Comparison of ENCODE assay signal across 23 cellular contexts in the genomic region with DNA sequence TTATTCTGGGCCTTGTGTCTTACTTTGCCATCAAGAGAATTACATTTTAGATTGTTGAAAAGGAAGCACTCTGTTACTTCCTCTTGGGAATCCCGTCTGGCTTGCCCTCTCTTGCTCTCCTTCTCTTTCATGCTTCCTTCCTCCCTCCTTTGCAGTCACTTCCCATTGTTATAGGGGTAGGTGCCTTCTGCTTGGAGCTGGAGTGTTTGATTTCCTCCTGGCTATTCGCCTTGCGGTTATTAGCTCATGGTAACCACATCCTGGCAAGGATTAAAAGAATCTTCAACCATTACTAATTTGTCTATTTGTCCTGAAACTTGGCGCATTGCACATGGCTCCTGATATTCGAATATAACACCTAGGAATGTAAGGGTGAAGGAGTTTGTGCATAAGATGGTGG.
DNase-seq lines count a peak whose midpoint lies in the region; ATAC-seq, FAIRE-seq and TF ChIP-seq lines count a peak whose summit lies in the region.
"Had no signal": no experiment of that assay in that cellular context is flagged by ENCODE, and none has a peak within 500 bp of the region (broad histone marks: within the 10 kb centered on the region; RNA-seq: fewer than 3 reads in every experiment).

No MANE protein-coding gene starts in this region.

- H3K9ac ChIP-seq in PC-3 (ENCODE audit: low read length) (no peak overlapping the region), keratinocyte (ENCODE audit: control insufficient read depth, extremely low read depth, insufficient read depth, low read length) (no peak overlapping the region)

- H3K27me3 ChIP-seq in HL-60 (ENCODE audit: insufficient read depth, poor library complexity, severe bottlenecking): no peaks in the 10 kb centered on the region
- H3K27me3 ChIP-seq in PC-3 (ENCODE audit: low read length): no peaks in the 10 kb centered on the region
- H3K27me3 ChIP-seq in keratinocyte (ENCODE audit: control insufficient read depth, extremely low read depth, insufficient read depth, low read length): no peaks in the 10 kb centered on the region
- H3K27me3 ChIP-seq in brain microvascular endothelial cell (replicated peaks): no peaks in the 10 kb centered on the region
- H3K27me3 ChIP-seq: esophagus muscularis mucosa, MG63, tibial artery had no signal

- ATAC-seq in PC-3: peak; percentile 56; the same call in 1 of the 2 replicates

- no peaks in the 10 kb centered on the region for H3F3A ChIP-seq in PC-3 (ENCODE audit: low read length, unreplicated experiment)

- TF ChIP-seq CTCF in HL-60 (IDR thresholded peaks at IDR 0.05; ENCODE audit: insufficient read depth, low read length): no peak
- no peak for TF ChIP-seq CTCF in PC-3 (conservative IDR thresholded peaks at IDR 0.05; ENCODE audit: low read depth, low read length)
- no peak for TF ChIP-seq CTCF in choroid plexus epithelial cell (conservative IDR thresholded peaks at IDR 0.05; ENCODE audit: low read depth, low read length)
- TF ChIP-seq CTCF in keratinocyte (optimal IDR thresholded peaks at IDR 0.05 in 1 of 3, IDR thresholded peaks at IDR 0.05 in 1 of 3, conservative IDR thresholded peaks at IDR 0.05 in 1 of 3; ENCODE audit: extremely low read depth in 1 of 3, insufficient read depth in 2 of 3, low read length in 3 of 3): no peak
- TF ChIP-seq CTCF in GM10248 (IDR thresholded peaks at IDR 0.05; ENCODE audit: control extremely low read depth, extremely low read depth, low read depth, missing control alignments): no peak
- TF ChIP-seq CTCF in brain microvascular endothelial cell (IDR thresholded peaks at IDR 0.05; ENCODE audit: low read depth, low read length, missing control alignments): no peak

- intact Hi-C loops in PC-3 (cut with micrococcal nuclease): no loop called here

- CTCF ChIA-PET in PC-3 (lab: Charles Lee): no interaction called here
- CTCF ChIA-PET in GM10248 (lab: Yijun Ruan, JAX): interaction anchor here (1.3 kb wide), 1 partner anchor 12 kb away, joined by 3 read pairs; no protein-coding TSS in a partner anchor

- peak; percentile 95 for FAIRE-seq in keratinocyte (lab: Jason Lieb, UNC)

- H3K9me3 ChIP-seq in PC-3 (ENCODE audit: low read length) (no peaks in the 10 kb centered on the region), keratinocyte (ENCODE audit: control insufficient read depth, low read depth, low read length) (no peaks in the 10 kb centered on the region)
- H3K9me3 ChIP-seq: esophagus muscularis mucosa, HAP-1, MG63, tibial artery had no signal

- H3K27ac ChIP-seq in HL-60 (replicated peaks): no peak overlapping the region; the same call in 1 of the 2 replicates
- H3K27ac ChIP-seq in PC-3 (ENCODE audit: low read length): no peak overlapping the region
- peak overlapping the region; percentile 47 for H3K27ac ChIP-seq in keratinocyte (ENCODE audit: control insufficient read depth, insufficient read depth, low read length)
- no peak overlapping the region for H3K27ac ChIP-seq in brain microvascular endothelial cell
- H3K27ac ChIP-seq: tibial artery had no signal

- H3K4me3 ChIP-seq in HL-60 (replicated peaks; ENCODE audit: insufficient read depth, low read length) (no peak overlapping the region), PC-3 (ENCODE audit: low read length) (no peak overlapping the region), choroid plexus epithelial cell (ENCODE audit: low read depth, low read length) (no peak overlapping the region), keratinocyte (ENCODE audit: control insufficient read depth in 2 of 3, extremely low read depth in 1 of 3, insufficient read depth in 2 of 3, low read depth in 1 of 3, low read length in 3 of 3) (no peak overlapping the region), brain microvascular endothelial cell (ENCODE audit: low read depth, low read length) (no peak overlapping the region)
- H3K4me3 ChIP-seq: esophagus muscularis mucosa, HAP-1, MG63, tibial artery had no signal

- H3K4me1 ChIP-seq in PC-3 (ENCODE audit: insufficient read depth, low read length): peaks cover 15% of the 10 kb centered on the region
- H3K4me1 ChIP-seq in keratinocyte (ENCODE audit: control insufficient read depth, extremely low read depth, insufficient read depth, low read length): peaks cover 44% of the 10 kb centered on the region
- H3K4me1 ChIP-seq: HAP-1 had no signal

- H4K20me1 ChIP-seq in PC-3 (ENCODE audit: low read length) (no peaks in the 10 kb centered on the region), keratinocyte (ENCODE audit: control insufficient read depth, extremely low read depth, insufficient read depth, low read length) (no peaks in the 10 kb centered on the region)

- H3K4me2 ChIP-seq in PC-3 (ENCODE audit: low read length): no peak overlapping the region
- H3K4me2 ChIP-seq in keratinocyte (ENCODE audit: control insufficient read depth, extremely low read depth, insufficient read depth, low read depth, low read length): peak overlapping the region; percentile 64

- H3K9me2 ChIP-seq in PC-3 (replicated peaks; ENCODE audit: low read length): no peaks in the 10 kb centered on the region

- no peaks in the 10 kb centered on the region for H3K36me3 ChIP-seq in PC-3 (ENCODE audit: low read depth, low read length)
- peaks cover 0 to 3% of the 10 kb centered on the region in 2 experiments for H3K36me3 ChIP-seq in keratinocyte (ENCODE audit: control insufficient read depth in 2 of 2, extremely low read depth in 1 of 2, insufficient read depth in 2 of 2, low read length in 2 of 2)
- no peaks in the 10 kb centered on the region for H3K36me3 ChIP-seq in brain microvascular endothelial cell (replicated peaks)
- H3K36me3 ChIP-seq: esophagus muscularis mucosa, HAP-1, MG63, tibial artery had no signal

- peak; percentile 14 to 63 for DNase-seq in HL-60 (ENCODE audit: low read depth in 1 of 2, low spot score in 1 of 2)
- peak; percentile 58 for DNase-seq in PC-3
- DNase-seq in choroid plexus epithelial cell (ENCODE audit: low read depth): peak; percentile 50
- DNase-seq in keratinocyte (ENCODE audit: low read depth, low spot score): peak; percentile 66
- no peak for DNase-seq in GM10248 (ENCODE audit: extremely low spot score)
- DNase-seq in brain microvascular endothelial cell: no peak
- DNase-seq in SHP77 (lab: John Stamatoyannopoulos, UW): no peak
- DNase-seq in activated T-cell treated with anti-CD3 and anti-CD28 coated beads, Interleukin-2, amount 50 U/mL, for 1 hour: no peak
- DNase-seq: activated CD4-positive, alpha-beta memory T cell treated with anti-CD3 and anti-CD28 coated beads for 36 hours; activated CD4-positive, CD25-positive, alpha-beta regulatory T cell; activated gamma-delta T cell; amniotic stem cell; CD4-positive, alpha-beta memory T cell; MG63; NCI-H1436 treated with DMSO at 0.1 percent for 48 hours; NCI-H2171; NCI-H526; RPMI8226; stimulated activated CD4-positive, alpha-beta T cell treated with anti-CD3 and anti-CD28 coated beads, Interleukin-4, amount 100 ng/mL, for 1 hour; stimulated activated naive CD4-positive, alpha-beta T cell treated with Interleukin-2 at 50 U/mL for 16 hours; tibial artery had no signal

- in situ Hi-C loops in brain microvascular endothelial cell (cut with HindIII; ENCODE audit: low pct_ligation_motif_present, low sequenced_read_pairs): no loop called here

- POLR2A ChIA-PET in PC-3 (lab: Charles Lee; ENCODE audit: unreplicated experiment) (no interaction called here), GM10248 (lab: Yijun Ruan, JAX) (no interaction called here)

- dilution Hi-C loops in keratinocyte (cut with MboI; ENCODE audit: extremely low pct_ligation_motif_present, low sequenced_read_pairs): no loop called here

- no peaks in the 10 kb centered on the region for H3K9me1 ChIP-seq in keratinocyte (ENCODE audit: control insufficient read depth, extremely low read depth, insufficient read depth, low read length)

- peaks cover 5% of the 10 kb centered on the region for H3K79me2 ChIP-seq in PC-3 (ENCODE audit: low read length)
- peaks cover 43% of the 10 kb centered on the region for H3K79me2 ChIP-seq in keratinocyte (ENCODE audit: control insufficient read depth, insufficient read depth, low read length)

- no peak overlapping the region for H2AFZ ChIP-seq in PC-3 (ENCODE audit: low read length)
- no peak overlapping the region for H2AFZ ChIP-seq in keratinocyte (ENCODE audit: control insufficient read depth, low read length)

- BruUV-seq in PC-3 (replicated peaks; lab: Mats Ljungman, UMichigan): no TSS peak

Comparison
In these comparisons a context has a peak if more than half of its experiments do, and no peak if none do; other contexts are left out.
1. DNase-seq: peak in HL-60 (2 of 2), PC-3 (single experiment), choroid plexus epithelial cell (single experiment) and keratinocyte (single experiment); none in GM10248 (single experiment), brain microvascular endothelial cell (single experiment), SHP77 (0 of 2) and activated T-cell treated with anti-CD3 and anti-CD28 coated beads, Interleukin-2, amount 50 U/mL, for 1 hour (single experiment).